ENCODE assay signal across 1 cellular context in genomic region chrX:137040113-137040794, GRCh38.
TF ChIP-seq lines count a peak whose summit lies in the region.

No MANE protein-coding gene starts in this region.

TF ChIP-seq in HEK293, 187 proteins besides CTCF, POLR2A, EP300 and RAD21 (continued from another document):
- TF ChIP-seq ZNF280D (tag by site-specific recombination; IDR thresholded peaks at IDR 0.05) (no peak), KLF8 (tag by site-specific recombination; IDR thresholded peaks at IDR 0.05) (no peak), ZNF404 (tag by site-specific recombination; IDR thresholded peaks at IDR 0.05) (0 out of 2 replicates have a peak, but pooled peaks have one; percentile 17), KLF16 (tag by site-specific recombination; IDR thresholded peaks at IDR 0.05) (no peak), ZNF394 (tag by site-specific recombination; IDR thresholded peaks at IDR 0.05; ENCODE audit: borderline replicate concordance) (peak; percentile 94), ZNF266 (tag by site-specific recombination; IDR thresholded peaks at IDR 0.05; ENCODE audit: low read depth) (peak; percentile 64; the same call in 1 of the 2 replicates), ZNF426 (tag by site-specific recombination; IDR thresholded peaks at IDR 0.05) (peak; percentile 92), ZNF692 (tag by site-specific recombination; IDR thresholded peaks at IDR 0.05) (0 out of 2 replicates have a peak, but pooled peaks have one; percentile 29), ZXDB (tag by site-specific recombination; IDR thresholded peaks at IDR 0.05) (no peak), ZBTB17 (tag by site-specific recombination; IDR thresholded peaks at IDR 0.05) (peak; percentile 57; the same call in 1 of the 2 replicates), GFI1B (tag by site-specific recombination; IDR thresholded peaks at IDR 0.05) (0 out of 2 replicates have a peak, but pooled peaks have one; percentile 17), ZNF239 (tag by site-specific recombination; IDR thresholded peaks at IDR 0.05) (no peak), ZBTB1 (tag by site-specific recombination; IDR thresholded peaks at IDR 0.05) (0 out of 2 replicates have a peak, but pooled peaks have one; percentile 51), ZNF518A (tag by site-specific recombination; conservative IDR thresholded peaks at IDR 0.05; ENCODE audit: low read depth) (peak; percentile 92), ZNF555 (tag by site-specific recombination; conservative IDR thresholded peaks at IDR 0.05) (peak; percentile 92), ZNF558 (tag by site-specific recombination; IDR thresholded peaks at IDR 0.05) (0 out of 2 replicates have a peak, but pooled peaks have one; percentile 43), ZNF433 (tag by site-specific recombination; IDR thresholded peaks at IDR 0.05; ENCODE audit: low read depth) (peak; percentile 89), BCL11A (tag by site-specific recombination; IDR thresholded peaks at IDR 0.05; ENCODE audit: low read depth) (no peak), ZNF138 (tag by site-specific recombination; IDR thresholded peaks at IDR 0.05; ENCODE audit: borderline replicate concordance) (0 out of 2 replicates have a peak, but pooled peaks have one; percentile 62), TRIM28 (IDR thresholded peaks at IDR 0.05; ENCODE audit: borderline replicate concordance, low read length) (no peak), OVOL3 (tag by site-specific recombination; IDR thresholded peaks at IDR 0.05) (peak; percentile 51; the same call in 1 of the 2 replicates), KLF10 (tag by site-specific recombination; IDR thresholded peaks at IDR 0.05) (no peak), ZNF785 (tag by site-specific recombination; IDR thresholded peaks at IDR 0.05) (no peak), ZNF423 (tag by site-specific recombination; IDR thresholded peaks at IDR 0.05) (no peak), ZBTB8A (tag by site-specific recombination; IDR thresholded peaks at IDR 0.05) (peak; percentile 59; the same call in 1 of the 2 replicates), REST (tag by site-specific recombination; IDR thresholded peaks at IDR 0.05) (peak; percentile 48; the same call in 1 of the 2 replicates), ZNF157 (tag by site-specific recombination; IDR thresholded peaks at IDR 0.05) (no peak)
- TF ChIP-seq, protein P1, sequence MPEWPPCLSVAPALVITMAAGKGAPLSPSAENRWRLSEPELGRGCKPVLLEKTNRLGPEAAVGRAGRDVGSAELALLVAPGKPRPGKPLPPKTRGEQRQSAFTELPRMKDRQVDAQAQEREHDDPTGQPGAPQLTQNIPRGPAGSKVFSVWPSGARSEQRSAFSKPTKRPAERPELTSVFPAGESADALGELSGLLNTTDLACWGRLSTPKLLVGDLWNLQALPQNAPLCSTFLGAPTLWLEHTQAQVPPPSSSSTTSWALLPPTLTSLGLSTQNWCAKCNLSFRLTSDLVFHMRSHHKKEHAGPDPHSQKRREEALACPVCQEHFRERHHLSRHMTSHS (tag by site-specific recombination; IDR thresholded peaks at IDR 0.05): no peak
- TF ChIP-seq, protein P2, sequence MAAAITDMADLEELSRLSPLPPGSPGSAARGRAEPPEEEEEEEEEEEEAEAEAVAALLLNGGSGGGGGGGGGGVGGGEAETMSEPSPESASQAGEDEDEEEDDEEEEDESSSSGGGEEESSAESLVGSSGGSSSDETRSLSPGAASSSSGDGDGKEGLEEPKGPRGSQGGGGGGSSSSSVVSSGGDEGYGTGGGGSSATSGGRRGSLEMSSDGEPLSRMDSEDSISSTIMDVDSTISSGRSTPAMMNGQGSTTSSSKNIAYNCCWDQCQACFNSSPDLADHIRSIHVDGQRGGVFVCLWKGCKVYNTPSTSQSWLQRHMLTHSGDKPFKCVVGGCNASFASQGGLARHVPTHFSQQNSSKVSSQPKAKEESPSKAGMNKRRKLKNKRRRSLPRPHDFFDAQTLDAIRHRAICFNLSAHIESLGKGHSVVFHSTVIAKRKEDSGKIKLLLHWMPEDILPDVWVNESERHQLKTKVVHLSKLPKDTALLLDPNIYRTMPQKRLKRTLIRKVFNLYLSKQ (tag by site-specific recombination; IDR thresholded peaks at IDR 0.05; ENCODE audit: borderline replicate concordance): 0 out of 2 replicates have a peak, but pooled peaks have one; percentile 76
